In genomic region chr6:42547407-42548329, GRCh38 we compare ENCODE assay signal across 8 cellular contexts. TPM values are rescaled to one million over a fixed set of nuclear protein-coding genes. Genes with fewer than 3 reads are reported as not detected.
A peak's percentile ranks its signal among the peaks of the same experiment; 100 is the strongest.
DNase-seq lines count a peak whose midpoint lies in the region; ATAC-seq and TF ChIP-seq lines count a peak whose summit lies in the region.

No MANE protein-coding gene starts in this region.

- no peaks in the 10 kb centered on the region for H3K9me3 ChIP-seq in CD4-positive, CD25-positive, alpha-beta regulatory T cell (ENCODE audit: control insufficient read depth in 2 of 2, low read length in 2 of 2)
- H3K9me3 ChIP-seq in OCI-LY1 (ENCODE audit: low read length) (no peaks in the 10 kb centered on the region), esophagus (ENCODE audit: control insufficient read depth in 2 of 2, insufficient read depth in 1 of 2, low read depth in 1 of 2, low read length in 1 of 2) (no peaks in the 10 kb centered on the region), mucosa of stomach (ENCODE audit: control insufficient read depth, low read length) (no peaks in the 10 kb centered on the region)

- no peaks in the 10 kb centered on the region for H3K79me2 ChIP-seq in OCI-LY1 (ENCODE audit: insufficient read depth, low read length)

- H3K9ac ChIP-seq in OCI-LY1 (ENCODE audit: low read length) (peak overlapping the region; percentile 41; the same call in 1 of the 2 replicates), mucosa of stomach (ENCODE audit: low read length) (peak overlapping the region; percentile 58)

- H3K4me1 ChIP-seq in CD4-positive, CD25-positive, alpha-beta regulatory T cell (ENCODE audit: control insufficient read depth, insufficient read depth, low read length, poor library complexity, severe bottlenecking), result peaks cover 11% of the 10 kb centered on the region
- peaks cover 11% of the 10 kb centered on the region for H3K4me1 ChIP-seq in OCI-LY1 (ENCODE audit: insufficient read depth, low read length, severe bottlenecking)
- no peaks in the 10 kb centered on the region for H3K4me1 ChIP-seq in esophagus (ENCODE audit: control insufficient read depth in 2 of 2, insufficient read depth in 2 of 2, low read length in 1 of 2)
- peaks cover 13% of the 10 kb centered on the region for H3K4me1 ChIP-seq in mucosa of stomach (ENCODE audit: control insufficient read depth, insufficient read depth, low read length)

- peak overlapping the region in 2 of 3 donors; percentile 31 to 32 for H3K27ac Mint-ChIP-seq in CD4-positive, CD25-positive, alpha-beta regulatory T cell

- no peaks in the 10 kb centered on the region for H3K9me3 Mint-ChIP-seq in CD4-positive, CD25-positive, alpha-beta regulatory T cell

- H3K9me2 ChIP-seq in OCI-LY1 (ENCODE audit: low read depth, low read length), result no peaks in the 10 kb centered on the region

- H3K36me3 Mint-ChIP-seq in CD4-positive, CD25-positive, alpha-beta regulatory T cell, result no peaks in the 10 kb centered on the region

- no peaks in the 10 kb centered on the region for H3K27me3 ChIP-seq in CD4-positive, CD25-positive, alpha-beta regulatory T cell (ENCODE audit: control insufficient read depth, insufficient read depth, low read length)
- no peaks in the 10 kb centered on the region for H3K27me3 ChIP-seq in OCI-LY1 (ENCODE audit: insufficient read depth, low read length)
- H3K27me3 ChIP-seq in esophagus (ENCODE audit: control insufficient read depth in 1 of 2, insufficient read depth in 2 of 2, low read length in 2 of 2), result no peaks in the 10 kb centered on the region
- no peaks in the 10 kb centered on the region for H3K27me3 ChIP-seq in mucosa of stomach (ENCODE audit: control insufficient read depth, insufficient read depth, low read length)

- H3K4me3 Mint-ChIP-seq in CD4-positive, CD25-positive, alpha-beta regulatory T cell, result peak overlapping the region in 3 of 4 donors; percentile 29 to 70 (median 62)

- H3K36me3 ChIP-seq in CD4-positive, CD25-positive, alpha-beta regulatory T cell (ENCODE audit: control insufficient read depth, insufficient read depth, low read length), result no peaks in the 10 kb centered on the region
- no peaks in the 10 kb centered on the region for H3K36me3 ChIP-seq in OCI-LY1 (ENCODE audit: insufficient read depth, low read length)
- no peaks in the 10 kb centered on the region for H3K36me3 ChIP-seq in esophagus (ENCODE audit: control insufficient read depth in 2 of 2, insufficient read depth in 2 of 2, low read length in 1 of 2)
- H3K36me3 ChIP-seq in mucosa of stomach (ENCODE audit: control insufficient read depth, insufficient read depth, low read length), result no peaks in the 10 kb centered on the region

- H3K4me3 ChIP-seq in CD4-positive, CD25-positive, alpha-beta regulatory T cell (ENCODE audit: low read depth, low read length), result peak overlapping the region; percentile 87
- H3K4me3 ChIP-seq in OCI-LY1 (ENCODE audit: low read depth, low read length, poor library complexity, severe bottlenecking) (peak overlapping the region; percentile 48), esophagus (ENCODE audit: low read depth in 1 of 2, low read length in 2 of 2) (peak overlapping the region; percentile 21 to 40), mucosa of stomach (ENCODE audit: low read length) (peak overlapping the region; percentile 66)

- ATAC-seq in CD4-positive, CD25-positive, alpha-beta regulatory T cell (ENCODE audit: low read depth in 2 of 2), result peak; percentile 98
- ATAC-seq in GM19468 (IDR thresholded peaks at IDR 0.05; ENCODE audit: extremely low read depth, unreplicated experiment), result peak; percentile 72

- no peak overlapping the region for H3K27ac ChIP-seq in CD4-positive, CD25-positive, alpha-beta regulatory T cell (ENCODE audit: insufficient read depth, low read length, poor library complexity, severe bottlenecking)
- no peak overlapping the region for H3K27ac ChIP-seq in OCI-LY1 (ENCODE audit: low read depth, low read length, poor library complexity, severe bottlenecking)
- H3K27ac ChIP-seq in esophagus (ENCODE audit: low read depth in 2 of 2, low read length in 1 of 2), result peak overlapping the region in 1 of 2 donors; percentile 44

- peaks cover 4 to 14% (median 9%) of the 10 kb centered on the region in 4 donors for H3K4me1 Mint-ChIP-seq in CD4-positive, CD25-positive, alpha-beta regulatory T cell

- peaks cover 12% of the 10 kb centered on the region for H3K27me3 Mint-ChIP-seq in CD4-positive, CD25-positive, alpha-beta regulatory T cell

- DNase-seq in CD4-positive, CD25-positive, alpha-beta regulatory T cell, result peak; percentile 71 to 85 (median 85)
- peak; percentile 73 for DNase-seq in HuH-7.5 (ENCODE audit: low spot score)
- peak; percentile 91 for DNase-seq in activated T-cell treated with anti-CD3 and anti-CD28 coated beads, Interleukin-2, amount 50 U/mL, for 1 hour
- DNase-seq in stimulated activated CD8-positive, alpha-beta memory T cell treated with anti-CD3 and anti-CD28 coated beads, Interleukin-4, amount 100 ng/mL, for 24 hours (ENCODE audit: low read depth), result peak; percentile 82

- 3 to 5% methylated on average over 26 to 27 of the region's 27 CpGs for WGBS in esophagus, 2 donors

- no peak overlapping the region for H2AFZ ChIP-seq in OCI-LY1 (ENCODE audit: low read length)

- peak; percentile 99 for TF ChIP-seq CTCF in OCI-LY1 (IDR thresholded peaks at IDR 0.05; ENCODE audit: low read length)

- no peaks in the 10 kb centered on the region for H3F3A ChIP-seq in OCI-LY1 (ENCODE audit: insufficient read depth, low read length)

- H4K20me1 ChIP-seq in OCI-LY1 (ENCODE audit: insufficient read depth, low read length), result no peaks in the 10 kb centered on the region

- H3K4me2 ChIP-seq in OCI-LY1 (ENCODE audit: low read length), result peak overlapping the region; percentile 65

RNA-seq across cellular contexts. Expression of gene UBR2, which starts 16.2 kb away (rescaled TPM):
- 50.2 TPM for total RNA-seq in CD4-positive, CD25-positive, alpha-beta regulatory T cell
- polyA plus RNA-seq in CD4-positive, CD25-positive, alpha-beta regulatory T cell, result 10 to 100 TPM in 3 of 4 donors, 1 to 10 TPM in 1; 9.9 to 12.0 (median 11.0) TPM
- 1 to 10 TPM; 5.5 to 7.7 TPM for polyA plus RNA-seq in esophagus

Comparison
In these comparisons a context has a peak if more than half of its experiments do, and no peak if none do; other contexts are left out.
1. H3K4me3 ChIP-seq: peak in every context shown above with its lines; median percentile 87 in CD4-positive, CD25-positive, alpha-beta regulatory T cell; 66 in mucosa of stomach; 48 in OCI-LY1; 30 in esophagus.